26 cellular contexts compared by ENCODE assay signal in the genomic region with DNA sequence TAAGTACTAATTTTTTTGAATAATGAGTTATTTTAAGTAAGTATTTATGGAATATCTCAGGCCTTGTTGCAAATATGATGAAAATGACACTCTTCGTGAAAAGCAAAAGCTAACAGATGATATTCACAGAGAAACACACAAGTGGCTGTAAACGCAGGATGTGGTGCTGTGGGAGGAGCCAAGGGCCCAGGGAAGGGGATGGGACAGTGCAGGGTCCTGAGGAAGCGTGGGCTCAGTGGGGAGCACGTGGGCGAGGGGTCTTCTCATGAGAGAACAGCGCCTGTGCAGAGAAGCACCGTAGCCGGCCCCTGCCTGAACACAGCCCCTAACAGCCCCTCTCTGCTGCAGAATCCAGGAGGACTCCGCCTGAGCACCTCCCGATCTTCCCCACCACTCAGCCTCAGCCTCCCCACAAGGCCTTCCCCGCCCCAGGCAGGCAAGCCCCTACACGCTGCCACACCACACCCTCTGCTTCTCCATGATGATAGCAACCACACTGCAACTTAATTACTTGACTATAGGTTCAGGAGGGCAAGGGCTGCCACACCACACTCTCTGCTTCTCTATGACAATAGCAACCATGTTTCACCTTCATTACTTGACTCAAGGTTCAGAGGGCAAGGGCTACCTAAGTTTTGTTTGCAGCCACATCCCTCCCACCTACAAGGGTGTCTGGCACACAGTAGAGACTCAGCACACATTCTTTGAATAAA.
"Had no signal": no experiment of that assay in that cellular context is flagged by ENCODE, and none has a peak within 500 bp of the region (broad histone marks: within the 10 kb centered on the region; RNA-seq: fewer than 3 reads in every experiment).

No MANE protein-coding gene starts in this region.

- H3K27ac ChIP-seq: left lung, pancreas, psoas muscle, stomach, suprapubic skin, tibial nerve, uterus, WERI-Rb-1 had no signal

- H3K9me3 Mint-ChIP-seq: activated naive CD4-positive, alpha-beta T cell treated with anti-CD3 and anti-CD28 coated beads, Interleukin-2, amount 50 U/mL, for 24 hours; brain; dendritic cell treated with granulocyte-macrophage colony-stimulating factor and Interleukin-4, amounts not matched to agents 40 ng/mL and 50 ng/mL, for 4 days; mesothelial cell of epicardium; natural killer cell; stimulated activated memory B cell treated with anti-CD40 and anti-IgM and Interleukin-4, amounts not matched to agents 10 μg/mL and 1 μg/mL and 100 μg/mL, for 72 hours had no signal

- H3K4me1 ChIP-seq: left lung, pancreas, psoas muscle, stomach, suprapubic skin, tibial nerve, uterus had no signal

- H3K27ac Mint-ChIP-seq: activated CD8-positive, alpha-beta T cell treated with anti-CD3 and anti-CD28 coated beads, Interleukin-2, amount 10 ng/mL, durations not matched to agents 7 days and 5 days; activated naive CD4-positive, alpha-beta T cell treated with anti-CD3 and anti-CD28 coated beads, Interleukin-2, amount 50 U/mL, for 24 hours; brain; dendritic cell treated with granulocyte-macrophage colony-stimulating factor and Interleukin-4, amounts not matched to agents 40 ng/mL and 50 ng/mL, for 4 days; mesothelial cell of epicardium; natural killer cell; stimulated activated memory B cell treated with anti-CD40 and anti-IgM and Interleukin-4, amounts not matched to agents 10 μg/mL and 1 μg/mL and 100 μg/mL, for 72 hours had no signal

- ATAC-seq: activated CD8-positive, alpha-beta T cell treated with anti-CD3 and anti-CD28 coated beads, Interleukin-2, amount 10 ng/mL, durations not matched to agents 7 days and 5 days; left lung; natural killer cell; pancreas; psoas muscle; stimulated activated memory B cell treated with anti-CD40 and anti-IgM and Interleukin-4, amounts not matched to agents 10 μg/mL and 1 μg/mL and 100 μg/mL, for 72 hours had no signal

- H3K4me3 ChIP-seq: left lung, pancreas, psoas muscle, stomach, suprapubic skin, tibial nerve, uterus had no signal

- H3K36me3 Mint-ChIP-seq: activated naive CD4-positive, alpha-beta T cell treated with anti-CD3 and anti-CD28 coated beads, Interleukin-2, amount 50 U/mL, for 24 hours; brain; mesothelial cell of epicardium; natural killer cell; stimulated activated memory B cell treated with anti-CD40 and anti-IgM and Interleukin-4, amounts not matched to agents 10 μg/mL and 1 μg/mL and 100 μg/mL, for 72 hours had no signal

- H3K4me1 Mint-ChIP-seq: activated naive CD4-positive, alpha-beta T cell treated with anti-CD3 and anti-CD28 coated beads, Interleukin-2, amount 50 U/mL, for 24 hours; brain; mesothelial cell of epicardium; natural killer cell; stimulated activated memory B cell treated with anti-CD40 and anti-IgM and Interleukin-4, amounts not matched to agents 10 μg/mL and 1 μg/mL and 100 μg/mL, for 72 hours had no signal

- DNase-seq: activated CD4-positive, alpha-beta T cell treated with anti-CD3 and anti-CD28 coated beads for 1 hour; activated CD4-positive, alpha-beta T cell treated with anti-CD3 and anti-CD28 coated beads, Interleukin-2, amount 50 U/mL, for 1 hour; activated CD8-positive, alpha-beta T cell treated with anti-CD3 and anti-CD28 coated beads, Interleukin-2, amount 10 ng/mL, durations not matched to agents 7 days and 5 days; activated gamma-delta T cell treated with Interleukin-2 at 50 U/mL for 16 hours; activated T-cell treated with anti-CD3 and anti-CD28 coated beads, Interleukin-2, amount 50 U/mL, for 1 hour; aorta; effector CD8-positive, alpha-beta T cell; erythroblast; foreskin fibroblast; kidney; left lung; natural killer cell; pancreas; psoas muscle; right cardiac atrium; stimulated activated CD4-positive, alpha-beta T cell treated with anti-CD3 and anti-CD28 coated beads, Interleukin-1b, Interleukin-23, amount 100 ng/mL, for 48 hours; stomach; uterus; WERI-Rb-1 had no signal

- H3K36me3 ChIP-seq: left lung, pancreas, stomach, suprapubic skin, tibial nerve, uterus, WERI-Rb-1 had no signal

- H3K27me3 ChIP-seq: left lung, pancreas, stomach, suprapubic skin, tibial nerve, uterus had no signal

- H3K4me3 Mint-ChIP-seq: activated CD8-positive, alpha-beta T cell treated with anti-CD3 and anti-CD28 coated beads, Interleukin-2, amount 10 ng/mL, durations not matched to agents 7 days and 5 days; activated naive CD4-positive, alpha-beta T cell treated with anti-CD3 and anti-CD28 coated beads, Interleukin-2, amount 50 U/mL, for 24 hours; brain; dendritic cell treated with granulocyte-macrophage colony-stimulating factor and Interleukin-4, amounts not matched to agents 40 ng/mL and 50 ng/mL, for 4 days; mesothelial cell of epicardium; natural killer cell; stimulated activated memory B cell treated with anti-CD40 and anti-IgM and Interleukin-4, amounts not matched to agents 10 μg/mL and 1 μg/mL and 100 μg/mL, for 72 hours had no signal
